Comparison of ENCODE assay signal across 1 cellular context in the genomic region with DNA sequence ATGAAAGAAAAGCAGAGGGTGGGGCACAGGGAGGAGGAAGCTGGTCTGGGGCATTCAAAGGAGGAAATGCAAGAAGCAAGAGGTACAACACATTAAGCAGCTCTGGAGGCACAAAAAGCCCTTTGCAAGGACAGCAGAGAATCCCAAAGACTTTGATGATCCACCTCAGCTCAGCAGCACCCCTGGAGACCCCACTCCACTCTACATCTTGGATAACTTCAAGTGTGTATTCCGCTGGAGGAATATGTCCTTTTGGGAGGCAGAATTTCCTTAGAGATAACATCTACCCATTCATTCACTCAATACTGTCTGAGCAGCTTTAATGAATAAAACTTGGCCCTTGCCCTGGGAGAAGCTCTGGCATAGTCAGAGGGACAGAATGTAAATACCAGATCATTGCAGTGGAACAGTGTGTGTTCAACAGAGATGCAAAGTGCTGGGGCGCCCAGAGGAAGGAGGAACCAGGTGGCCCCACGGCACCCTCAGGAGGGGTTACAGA.
TF ChIP-seq lines count a peak whose summit lies in the region.

No MANE protein-coding gene starts in this region.

TF ChIP-seq in SK-N-SH treated with all-trans-retinoic acid at 6 μM for 48 hours, 23 proteins besides CTCF, POLR2A, EP300 and RAD21 (continued from another document):
- TF ChIP-seq, protein P1, sequence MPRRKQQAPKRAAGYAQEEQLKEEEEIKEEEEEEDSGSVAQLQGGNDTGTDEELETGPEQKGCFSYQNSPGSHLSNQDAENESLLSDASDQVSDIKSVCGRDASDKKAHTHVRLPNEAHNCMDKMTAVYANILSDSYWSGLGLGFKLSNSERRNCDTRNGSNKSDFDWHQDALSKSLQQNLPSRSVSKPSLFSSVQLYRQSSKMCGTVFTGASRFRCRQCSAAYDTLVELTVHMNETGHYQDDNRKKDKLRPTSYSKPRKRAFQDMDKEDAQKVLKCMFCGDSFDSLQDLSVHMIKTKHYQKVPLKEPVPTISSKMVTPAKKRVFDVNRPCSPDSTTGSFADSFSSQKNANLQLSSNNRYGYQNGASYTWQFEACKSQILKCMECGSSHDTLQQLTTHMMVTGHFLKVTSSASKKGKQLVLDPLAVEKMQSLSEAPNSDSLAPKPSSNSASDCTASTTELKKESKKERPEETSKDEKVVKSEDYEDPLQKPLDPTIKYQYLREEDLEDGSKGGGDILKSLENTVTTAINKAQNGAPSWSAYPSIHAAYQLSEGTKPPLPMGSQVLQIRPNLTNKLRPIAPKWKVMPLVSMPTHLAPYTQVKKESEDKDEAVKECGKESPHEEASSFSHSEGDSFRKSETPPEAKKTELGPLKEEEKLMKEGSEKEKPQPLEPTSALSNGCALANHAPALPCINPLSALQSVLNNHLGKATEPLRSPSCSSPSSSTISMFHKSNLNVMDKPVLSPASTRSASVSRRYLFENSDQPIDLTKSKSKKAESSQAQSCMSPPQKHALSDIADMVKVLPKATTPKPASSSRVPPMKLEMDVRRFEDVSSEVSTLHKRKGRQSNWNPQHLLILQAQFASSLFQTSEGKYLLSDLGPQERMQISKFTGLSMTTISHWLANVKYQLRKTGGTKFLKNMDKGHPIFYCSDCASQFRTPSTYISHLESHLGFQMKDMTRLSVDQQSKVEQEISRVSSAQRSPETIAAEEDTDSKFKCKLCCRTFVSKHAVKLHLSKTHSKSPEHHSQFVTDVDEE (CRISPR knock-in tag; IDR thresholded peaks at IDR 0.05) = no peak
- TF ChIP-seq ZFP3 (CRISPR knock-in tag; IDR thresholded peaks at IDR 0.05) (no peak), ISL1 (CRISPR knock-in tag; IDR thresholded peaks at IDR 0.05) (no peak), BACH2 (CRISPR knock-in tag; IDR thresholded peaks at IDR 0.05; ENCODE audit: borderline replicate concordance) (no peak), PPARA (CRISPR knock-in tag; IDR thresholded peaks at IDR 0.05; ENCODE audit: borderline replicate concordance) (no peak), ZFP30 (CRISPR knock-in tag; IDR thresholded peaks at IDR 0.05) (no peak), SNAI2 (CRISPR knock-in tag; IDR thresholded peaks at IDR 0.05) (no peak)
- TF ChIP-seq, protein P2, sequence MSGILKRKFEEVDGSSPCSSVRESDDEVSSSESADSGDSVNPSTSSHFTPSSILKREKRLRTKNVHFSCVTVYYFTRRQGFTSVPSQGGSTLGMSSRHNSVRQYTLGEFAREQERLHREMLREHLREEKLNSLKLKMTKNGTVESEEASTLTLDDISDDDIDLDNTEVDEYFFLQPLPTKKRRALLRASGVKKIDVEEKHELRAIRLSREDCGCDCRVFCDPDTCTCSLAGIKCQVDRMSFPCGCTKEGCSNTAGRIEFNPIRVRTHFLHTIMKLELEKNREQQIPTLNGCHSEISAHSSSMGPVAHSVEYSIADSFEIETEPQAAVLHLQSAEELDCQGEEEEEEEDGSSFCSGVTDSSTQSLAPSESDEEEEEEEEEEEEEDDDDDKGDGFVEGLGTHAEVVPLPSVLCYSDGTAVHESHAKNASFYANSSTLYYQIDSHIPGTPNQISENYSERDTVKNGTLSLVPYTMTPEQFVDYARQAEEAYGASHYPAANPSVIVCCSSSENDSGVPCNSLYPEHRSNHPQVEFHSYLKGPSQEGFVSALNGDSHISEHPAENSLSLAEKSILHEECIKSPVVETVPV (CRISPR knock-in tag; IDR thresholded peaks at IDR 0.05) = no peak
- TF ChIP-seq, protein P3, sequence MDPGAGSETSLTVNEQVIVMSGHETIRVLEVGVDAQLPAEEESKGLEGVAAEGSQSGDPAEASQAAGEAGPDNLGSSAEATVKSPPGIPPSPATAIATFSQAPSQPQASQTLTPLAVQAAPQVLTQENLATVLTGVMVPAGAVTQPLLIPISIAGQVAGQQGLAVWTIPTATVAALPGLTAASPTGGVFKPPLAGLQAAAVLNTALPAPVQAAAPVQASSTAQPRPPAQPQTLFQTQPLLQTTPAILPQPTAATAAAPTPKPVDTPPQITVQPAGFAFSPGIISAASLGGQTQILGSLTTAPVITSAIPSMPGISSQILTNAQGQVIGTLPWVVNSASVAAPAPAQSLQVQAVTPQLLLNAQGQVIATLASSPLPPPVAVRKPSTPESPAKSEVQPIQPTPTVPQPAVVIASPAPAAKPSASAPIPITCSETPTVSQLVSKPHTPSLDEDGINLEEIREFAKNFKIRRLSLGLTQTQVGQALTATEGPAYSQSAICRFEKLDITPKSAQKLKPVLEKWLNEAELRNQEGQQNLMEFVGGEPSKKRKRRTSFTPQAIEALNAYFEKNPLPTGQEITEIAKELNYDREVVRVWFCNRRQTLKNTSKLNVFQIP (CRISPR knock-in tag; IDR thresholded peaks at IDR 0.05; ENCODE audit: borderline replicate concordance, low read depth) = no peak
